25 cellular contexts compared by ENCODE assay signal in genomic region chr10:132369636-132370185, GRCh38.
"Had no signal": no experiment of that assay in that cellular context is flagged by ENCODE, and none has a peak within 500 bp of the region (broad histone marks: within the 10 kb centered on the region; RNA-seq: fewer than 3 reads in every experiment).

No MANE protein-coding gene starts in this region.

- H3K36me3 ChIP-seq: brain microvascular endothelial cell, ovary, prostate gland, uterus had no signal

- ATAC-seq: activated CD4-positive, CD25-positive, alpha-beta regulatory T cell treated with anti-CD3 and anti-CD28 coated beads, Interleukin-2, amount 50 U/mL, for 24 hours; activated CD8-positive, alpha-beta memory T cell treated with anti-CD3 and anti-CD28 coated beads, Interleukin-2, amount 10 ng/mL, durations not matched to agents 7 days and 5 days; activated CD8-positive, alpha-beta T cell treated with anti-CD3 and anti-CD28 coated beads for 36 hours; activated naive CD4-positive, alpha-beta T cell treated with anti-CD3 and anti-CD28 coated beads, Interleukin-2, amount 50 U/mL, for 72 hours; effector memory CD8-positive, alpha-beta T cell; esophagus mucosa; left lobe of liver; naive thymus-derived CD8-positive, alpha-beta T cell had no signal

- FAIRE-seq: colon, endothelial cell of umbilical vein had no signal

- H3K27me3 ChIP-seq: ascending aorta, brain microvascular endothelial cell, dorsolateral prefrontal cortex, ovary, stomach, transverse colon, uterus had no signal

- H3K4me3 ChIP-seq: ascending aorta, dorsolateral prefrontal cortex, ovary, prostate gland, stomach, transverse colon, uterus had no signal

- DNase-seq: activated CD4-positive, alpha-beta T cell treated with anti-CD3 and anti-CD28 coated beads, Interleukin-2, amount 10 ng/mL, durations not matched to agents 7 days and 5 days; activated CD8-positive, alpha-beta memory T cell treated with anti-CD3 and anti-CD28 coated beads, Interleukin-2, amount 10 ng/mL, durations not matched to agents 7 days and 5 days; activated CD8-positive, alpha-beta T cell treated with anti-CD3 and anti-CD28 coated beads for 36 hours; activated effector memory CD4-positive, alpha-beta T cell treated with anti-CD3 and anti-CD28 coated beads, Interleukin-2, amount 50 U/mL, for 16 hours; activated T-cell treated with anti-CD3 and anti-CD28 coated beads for 4 hours; brain microvascular endothelial cell; central memory CD4-positive, alpha-beta T cell; effector memory CD8-positive, alpha-beta T cell; foreskin melanocyte; stimulated activated CD4-positive, alpha-beta T cell treated with anti-CD3 and anti-CD28 coated beads, Interleukin-1b, Interleukin-23, amount 100 ng/mL, for 48 hours; stomach; T-helper 2 cell; transverse colon; uterus had no signal

- H3K4me1 ChIP-seq: ascending aorta, prostate gland, stomach, transverse colon, uterus had no signal

- H3K9me3 ChIP-seq: ovary, prostate gland, stomach, transverse colon, uterus had no signal

- H3K27ac ChIP-seq: ascending aorta, brain microvascular endothelial cell, dorsolateral prefrontal cortex, ovary, prostate gland, stomach, transverse colon, uterus had no signal
